In genomic region chr3:61334783-61335182, GRCh38 we compare ENCODE assay signal across 7 cellular contexts.
"Had no signal": no experiment of that assay in that cellular context is flagged by ENCODE, and none has a peak within 500 bp of the region (broad histone marks: within the 10 kb centered on the region; RNA-seq: fewer than 3 reads in every experiment).

No MANE protein-coding gene starts in this region.

- H3K27me3 Mint-ChIP-seq: IgD-negative memory B cell had no signal

- H3K4me3 Mint-ChIP-seq: GM23338, IgD-negative memory B cell had no signal

- ATAC-seq: GM23338, HCT116, HepG2 had no signal

- H3K9me3 ChIP-seq: HAP-1 had no signal

- DNase-seq: H7, KBM-7 had no signal

- H3K4me3 ChIP-seq: GM23338, HAP-1 had no signal

- H3K4me1 Mint-ChIP-seq: IgD-negative memory B cell had no signal

- H3K27ac Mint-ChIP-seq: GM23338, IgD-negative memory B cell had no signal

- H3K36me3 Mint-ChIP-seq: IgD-negative memory B cell had no signal

- H3K36me3 ChIP-seq: HAP-1 had no signal
